20 cellular contexts compared by ENCODE assay signal in genomic region chr20:37703338-37703660, GRCh38. TPM values are rescaled to one million over a fixed set of nuclear protein-coding genes. Genes with fewer than 3 reads are reported as not detected.
A peak's percentile ranks its signal among the peaks of the same experiment; 100 is the strongest.
DNase-seq lines count a peak whose midpoint lies in the region; ATAC-seq, FAIRE-seq and TF ChIP-seq lines count a peak whose summit lies in the region.
"Had no signal": no experiment of that assay in that cellular context is flagged by ENCODE, and none has a peak within 500 bp of the region (broad histone marks: within the 10 kb centered on the region; RNA-seq: fewer than 3 reads in every experiment).

No MANE protein-coding gene starts in this region.

- H3K27ac ChIP-seq in astrocyte (ENCODE audit: low read depth, low read length) (no peak overlapping the region), pancreas (no peak overlapping the region)

- peaks cover 2% of the 10 kb centered on the region for H3K9me3 Mint-ChIP-seq in astrocyte (ENCODE audit: unreplicated experiment)
- H3K9me3 Mint-ChIP-seq: CD4-positive, alpha-beta memory T cell had no signal

- H3K4me3 ChIP-seq in AG10803 (ENCODE audit: low read length) = no peak overlapping the region
- H3K4me3 ChIP-seq in astrocyte (ENCODE audit: insufficient read depth, low read depth, low read length) = no peak overlapping the region
- no peak overlapping the region for H3K4me3 ChIP-seq in fibroblast of the aortic adventitia (ENCODE audit: low read depth, low read length)
- no peak overlapping the region for H3K4me3 ChIP-seq in pancreas
- H3K4me3 ChIP-seq: K562 had no signal

- no peaks in the 10 kb centered on the region for H3K4me1 ChIP-seq in astrocyte (ENCODE audit: insufficient read depth, low read length)
- peaks cover 0 to 5% (median 0%) of the 10 kb centered on the region in 3 donors for H3K4me1 ChIP-seq in pancreas

- no peaks in the 10 kb centered on the region for H3K27me3 Mint-ChIP-seq in astrocyte (ENCODE audit: low read depth, unreplicated experiment)
- H3K27me3 Mint-ChIP-seq: CD4-positive, alpha-beta memory T cell had no signal

- DNase-seq in AG10803 (ENCODE audit: low read depth) (peak; percentile 53), GM04503 (ENCODE audit: low read depth) (peak; percentile 38), astrocyte (ENCODE audit: low read depth) (peak; percentile 26), fibroblast of the aortic adventitia (ENCODE audit: low read depth) (peak; percentile 71), GM19240 (ENCODE audit: insufficient read length, low spot score) (no peak), pancreas (no peak)
- DNase-seq: 8988T; AML-193; CD4-positive, alpha-beta memory T cell; DMS153; DND-41; H9; IMR-90 had no signal

- H3K27me3 ChIP-seq in astrocyte (ENCODE audit: insufficient read depth, low read length) = no peaks in the 10 kb centered on the region
- H3K27me3 ChIP-seq in pancreas = no peaks in the 10 kb centered on the region

- no peak overlapping the region for H2AFZ ChIP-seq in astrocyte (ENCODE audit: low read depth, low read length)

- intact Hi-C loops in pancreas (cut with DNase I) = no loop called here

- no peak overlapping the region for H3K4me2 ChIP-seq in astrocyte (ENCODE audit: low read length)

- 84 to 95% methylated on average over 3 of the region's 3 CpGs for WGBS in pancreas, 2 donors

- no peaks in the 10 kb centered on the region for H3K4me1 Mint-ChIP-seq in astrocyte (ENCODE audit: low read depth, unreplicated experiment)

- H3K9ac ChIP-seq in astrocyte (ENCODE audit: low read length) = no peak overlapping the region

- H3K9me3 ChIP-seq in astrocyte (ENCODE audit: insufficient read depth, low read depth, low read length) (no peaks in the 10 kb centered on the region), pancreas (no peaks in the 10 kb centered on the region)

- FAIRE-seq in astrocyte (lab: Jason Lieb, UNC) (no peak), pancreas (lab: Jason Lieb, UNC) (no peak)
- FAIRE-seq: G401.6, H1, HTR-8/SVneo, K562 had no signal

- TF ChIP-seq CTCF in AG10803 (conservative IDR thresholded peaks at IDR 0.05; ENCODE audit: low read length) = no peak
- TF ChIP-seq CTCF in astrocyte (IDR thresholded peaks at IDR 0.05; ENCODE audit: insufficient read depth, low read depth, low read length) = no peak
- TF ChIP-seq CTCF in fibroblast of the aortic adventitia (IDR thresholded peaks at IDR 0.05; ENCODE audit: insufficient read depth, low read length) = no peak
- TF ChIP-seq CTCF in pancreas (IDR thresholded peaks at IDR 0.05) = no peak

- no peak overlapping the region for H3K27ac Mint-ChIP-seq in astrocyte (ENCODE audit: unreplicated experiment)
- H3K27ac Mint-ChIP-seq: CD4-positive, alpha-beta memory T cell; H9 had no signal

- no peak overlapping the region for H3K4me3 Mint-ChIP-seq in astrocyte (ENCODE audit: unreplicated experiment)
- H3K4me3 Mint-ChIP-seq: CD14-positive monocyte; CD4-positive, alpha-beta memory T cell; H9 had no signal

- ATAC-seq in pancreas (no peak), HG03354 (IDR thresholded peaks at IDR 0.05; ENCODE audit: poor library complexity, severe bottlenecking, unreplicated experiment) (no peak), HG03565 (IDR thresholded peaks at IDR 0.05; ENCODE audit: unreplicated experiment) (no peak)
- ATAC-seq: K562 had no signal

- H3K79me2 ChIP-seq in astrocyte (ENCODE audit: insufficient read depth, low read length) = peaks cover 80% of the 10 kb centered on the region

- peaks cover 74% of the 10 kb centered on the region for H4K20me1 ChIP-seq in astrocyte (ENCODE audit: insufficient read depth, low read length)

- peaks cover 13% of the 10 kb centered on the region for H3K36me3 Mint-ChIP-seq in astrocyte (ENCODE audit: low read depth, unreplicated experiment)

- no peaks in the 10 kb centered on the region for H3K36me3 ChIP-seq in astrocyte (ENCODE audit: insufficient read depth, low read length)
- H3K36me3 ChIP-seq in pancreas = no peaks in the 10 kb centered on the region

RNA-seq across cellular contexts. Expression of gene CTNNBL1, which starts 9.5 kb away (rescaled TPM):
- total RNA-seq in astrocyte = 59.6 and 67.0 TPM in 2 replicates
- 23.1 and 25.4 TPM in 2 replicates for total RNA-seq in fibroblast of the aortic adventitia (ENCODE audit: low replicate concordance)
- total RNA-seq in pancreas = 10 to 100 TPM; 14.8 to 21.9 (median 20.7) TPM
- polyA plus RNA-seq in pancreas = 10 to 100 TPM; 27.9 to 34.9 TPM

Comparison
In these comparisons a context has a peak if more than half of its experiments do, and no peak if none do; other contexts are left out.
1. DNase-seq: peak in AG10803 (single experiment), GM04503 (single experiment), astrocyte (single experiment) and fibroblast of the aortic adventitia (single experiment); none in GM19240 (single experiment) and pancreas (0 of 6).